In the genomic region with DNA sequence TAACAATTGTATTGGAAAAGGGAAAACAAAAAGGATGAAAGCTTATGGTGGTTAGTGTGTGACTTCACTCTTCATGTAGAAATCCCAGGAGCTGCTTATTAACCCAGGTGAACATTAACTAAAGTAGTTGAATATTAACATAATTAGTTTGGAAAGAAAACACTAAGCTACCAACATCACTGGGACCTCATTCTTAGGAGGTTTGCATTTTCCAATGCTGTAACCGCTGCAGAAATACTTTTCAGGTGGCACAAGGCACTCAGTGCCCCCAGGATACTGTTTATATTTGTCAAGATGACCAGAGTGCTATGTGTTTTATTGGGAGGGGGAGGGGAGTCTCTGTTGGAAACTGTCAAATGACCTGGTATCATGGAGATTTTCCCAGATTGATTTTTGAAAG, we compare ENCODE assay signal across 1 cellular context.
TF ChIP-seq lines count a peak whose summit lies in the region.

No MANE protein-coding gene starts in this region.

TF ChIP-seq in HepG2, 621 proteins besides CTCF, POLR2A, EP300 and RAD21 (continued from another document and continues in another):
- TF ChIP-seq GATAD2A (CRISPR knock-in tag; IDR thresholded peaks at IDR 0.05) (peak; percentile 85), CREM (IDR thresholded peaks at IDR 0.05) (0 out of 2 replicates have a peak, but pooled peaks have one; percentile 40), CREM (CRISPR knock-in tag; IDR thresholded peaks at IDR 0.05) (no peak), KLF6 (CRISPR knock-in tag; IDR thresholded peaks at IDR 0.05) (peak; percentile 76), TBX2 (CRISPR knock-in tag; IDR thresholded peaks at IDR 0.05; ENCODE audit: borderline replicate concordance) (peak; percentile 81), IRF2 (CRISPR knock-in tag; IDR thresholded peaks at IDR 0.05) (0 out of 2 replicates have a peak, but pooled peaks have one; percentile 36), ZFP90 (CRISPR knock-in tag; IDR thresholded peaks at IDR 0.05; ENCODE audit: borderline replicate concordance) (0 out of 2 replicates have a peak, but pooled peaks have one; percentile 52), HHEX (CRISPR knock-in tag; IDR thresholded peaks at IDR 0.05) (no peak), SIX1 (CRISPR knock-in tag; IDR thresholded peaks at IDR 0.05; ENCODE audit: borderline replicate concordance) (no peak), KLF12 (CRISPR knock-in tag; IDR thresholded peaks at IDR 0.05; ENCODE audit: borderline replicate concordance) (0 out of 2 replicates have a peak, but pooled peaks have one; percentile 31), HNRNPUL1 (IDR thresholded peaks at IDR 0.05; ENCODE audit: low read depth, low read length) (peak; percentile 96), ARNTL (CRISPR knock-in tag; IDR thresholded peaks at IDR 0.05) (peak; percentile 46; the same call in 1 of the 2 replicates), ZNF850 (CRISPR knock-in tag; conservative IDR thresholded peaks at IDR 0.05) (no peak), KLF16 (CRISPR knock-in tag; IDR thresholded peaks at IDR 0.05) (no peak), HOXA5 (CRISPR knock-in tag; IDR thresholded peaks at IDR 0.05) (peak; percentile 43; the same call in 1 of the 2 replicates), HDAC1 (CRISPR knock-in tag; IDR thresholded peaks at IDR 0.05) (no peak), SOX6 (IDR thresholded peaks at IDR 0.05) (no peak), SOX6 (CRISPR knock-in tag; IDR thresholded peaks at IDR 0.05) (peak; percentile 87)
- TF ChIP-seq, protein P1, sequence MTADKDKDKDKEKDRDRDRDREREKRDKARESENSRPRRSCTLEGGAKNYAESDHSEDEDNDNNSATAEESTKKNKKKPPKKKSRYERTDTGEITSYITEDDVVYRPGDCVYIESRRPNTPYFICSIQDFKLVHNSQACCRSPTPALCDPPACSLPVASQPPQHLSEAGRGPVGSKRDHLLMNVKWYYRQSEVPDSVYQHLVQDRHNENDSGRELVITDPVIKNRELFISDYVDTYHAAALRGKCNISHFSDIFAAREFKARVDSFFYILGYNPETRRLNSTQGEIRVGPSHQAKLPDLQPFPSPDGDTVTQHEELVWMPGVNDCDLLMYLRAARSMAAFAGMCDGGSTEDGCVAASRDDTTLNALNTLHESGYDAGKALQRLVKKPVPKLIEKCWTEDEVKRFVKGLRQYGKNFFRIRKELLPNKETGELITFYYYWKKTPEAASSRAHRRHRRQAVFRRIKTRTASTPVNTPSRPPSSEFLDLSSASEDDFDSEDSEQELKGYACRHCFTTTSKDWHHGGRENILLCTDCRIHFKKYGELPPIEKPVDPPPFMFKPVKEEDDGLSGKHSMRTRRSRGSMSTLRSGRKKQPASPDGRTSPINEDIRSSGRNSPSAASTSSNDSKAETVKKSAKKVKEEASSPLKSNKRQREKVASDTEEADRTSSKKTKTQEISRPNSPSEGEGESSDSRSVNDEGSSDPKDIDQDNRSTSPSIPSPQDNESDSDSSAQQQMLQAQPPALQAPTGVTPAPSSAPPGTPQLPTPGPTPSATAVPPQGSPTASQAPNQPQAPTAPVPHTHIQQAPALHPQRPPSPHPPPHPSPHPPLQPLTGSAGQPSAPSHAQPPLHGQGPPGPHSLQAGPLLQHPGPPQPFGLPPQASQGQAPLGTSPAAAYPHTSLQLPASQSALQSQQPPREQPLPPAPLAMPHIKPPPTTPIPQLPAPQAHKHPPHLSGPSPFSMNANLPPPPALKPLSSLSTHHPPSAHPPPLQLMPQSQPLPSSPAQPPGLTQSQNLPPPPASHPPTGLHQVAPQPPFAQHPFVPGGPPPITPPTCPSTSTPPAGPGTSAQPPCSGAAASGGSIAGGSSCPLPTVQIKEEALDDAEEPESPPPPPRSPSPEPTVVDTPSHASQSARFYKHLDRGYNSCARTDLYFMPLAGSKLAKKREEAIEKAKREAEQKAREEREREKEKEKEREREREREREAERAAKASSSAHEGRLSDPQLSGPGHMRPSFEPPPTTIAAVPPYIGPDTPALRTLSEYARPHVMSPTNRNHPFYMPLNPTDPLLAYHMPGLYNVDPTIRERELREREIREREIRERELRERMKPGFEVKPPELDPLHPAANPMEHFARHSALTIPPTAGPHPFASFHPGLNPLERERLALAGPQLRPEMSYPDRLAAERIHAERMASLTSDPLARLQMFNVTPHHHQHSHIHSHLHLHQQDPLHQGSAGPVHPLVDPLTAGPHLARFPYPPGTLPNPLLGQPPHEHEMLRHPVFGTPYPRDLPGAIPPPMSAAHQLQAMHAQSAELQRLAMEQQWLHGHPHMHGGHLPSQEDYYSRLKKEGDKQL (CRISPR knock-in tag; IDR thresholded peaks at IDR 0.05; ENCODE audit: low read depth) = peak; percentile 19; the same call in 1 of the 2 replicates
- TF ChIP-seq, protein P2, sequence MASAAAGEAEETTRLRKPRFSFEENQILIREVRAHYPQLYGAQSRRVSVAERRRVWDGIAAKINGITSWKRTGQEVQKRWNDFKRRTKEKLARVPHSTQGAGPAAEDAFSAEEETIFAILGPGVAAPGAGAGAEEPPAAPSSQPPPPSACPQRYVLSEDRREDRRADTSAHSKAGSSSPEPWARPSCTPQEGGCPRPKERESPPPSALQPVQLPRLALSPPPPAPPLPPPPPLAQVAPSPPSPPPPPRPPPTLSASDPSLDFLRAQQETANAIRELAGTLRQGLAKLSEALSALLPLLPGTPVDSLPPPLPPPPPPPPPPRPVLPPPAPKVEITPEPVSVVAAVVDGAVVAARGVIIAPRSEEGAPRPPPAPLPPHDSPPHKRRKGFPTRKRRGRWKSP (CRISPR knock-in tag; IDR thresholded peaks at IDR 0.05) = peak; percentile 43; the same call in 1 of the 2 replicates
- TF ChIP-seq, protein P3, sequence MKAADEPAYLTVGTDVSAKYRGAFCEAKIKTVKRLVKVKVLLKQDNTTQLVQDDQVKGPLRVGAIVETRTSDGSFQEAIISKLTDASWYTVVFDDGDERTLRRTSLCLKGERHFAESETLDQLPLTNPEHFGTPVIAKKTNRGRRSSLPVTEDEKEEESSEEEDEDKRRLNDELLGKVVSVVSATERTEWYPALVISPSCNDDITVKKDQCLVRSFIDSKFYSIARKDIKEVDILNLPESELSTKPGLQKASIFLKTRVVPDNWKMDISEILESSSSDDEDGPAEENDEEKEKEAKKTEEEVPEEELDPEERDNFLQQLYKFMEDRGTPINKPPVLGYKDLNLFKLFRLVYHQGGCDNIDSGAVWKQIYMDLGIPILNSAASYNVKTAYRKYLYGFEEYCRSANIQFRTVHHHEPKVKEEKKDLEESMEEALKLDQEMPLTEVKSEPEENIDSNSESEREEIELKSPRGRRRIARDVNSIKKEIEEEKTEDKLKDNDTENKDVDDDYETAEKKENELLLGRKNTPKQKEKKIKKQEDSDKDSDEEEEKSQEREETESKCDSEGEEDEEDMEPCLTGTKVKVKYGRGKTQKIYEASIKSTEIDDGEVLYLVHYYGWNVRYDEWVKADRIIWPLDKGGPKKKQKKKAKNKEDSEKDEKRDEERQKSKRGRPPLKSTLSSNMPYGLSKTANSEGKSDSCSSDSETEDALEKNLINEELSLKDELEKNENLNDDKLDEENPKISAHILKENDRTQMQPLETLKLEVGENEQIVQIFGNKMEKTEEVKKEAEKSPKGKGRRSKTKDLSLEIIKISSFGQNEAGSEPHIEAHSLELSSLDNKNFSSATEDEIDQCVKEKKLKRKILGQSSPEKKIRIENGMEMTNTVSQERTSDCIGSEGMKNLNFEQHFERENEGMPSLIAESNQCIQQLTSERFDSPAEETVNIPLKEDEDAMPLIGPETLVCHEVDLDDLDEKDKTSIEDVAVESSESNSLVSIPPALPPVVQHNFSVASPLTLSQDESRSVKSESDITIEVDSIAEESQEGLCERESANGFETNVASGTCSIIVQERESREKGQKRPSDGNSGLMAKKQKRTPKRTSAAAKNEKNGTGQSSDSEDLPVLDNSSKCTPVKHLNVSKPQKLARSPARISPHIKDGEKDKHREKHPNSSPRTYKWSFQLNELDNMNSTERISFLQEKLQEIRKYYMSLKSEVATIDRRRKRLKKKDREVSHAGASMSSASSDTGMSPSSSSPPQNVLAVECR (CRISPR knock-in tag; IDR thresholded peaks at IDR 0.05; ENCODE audit: borderline replicate concordance) = peak; percentile 15; the same call in 1 of the 2 replicates
- TF ChIP-seq, protein P4, sequence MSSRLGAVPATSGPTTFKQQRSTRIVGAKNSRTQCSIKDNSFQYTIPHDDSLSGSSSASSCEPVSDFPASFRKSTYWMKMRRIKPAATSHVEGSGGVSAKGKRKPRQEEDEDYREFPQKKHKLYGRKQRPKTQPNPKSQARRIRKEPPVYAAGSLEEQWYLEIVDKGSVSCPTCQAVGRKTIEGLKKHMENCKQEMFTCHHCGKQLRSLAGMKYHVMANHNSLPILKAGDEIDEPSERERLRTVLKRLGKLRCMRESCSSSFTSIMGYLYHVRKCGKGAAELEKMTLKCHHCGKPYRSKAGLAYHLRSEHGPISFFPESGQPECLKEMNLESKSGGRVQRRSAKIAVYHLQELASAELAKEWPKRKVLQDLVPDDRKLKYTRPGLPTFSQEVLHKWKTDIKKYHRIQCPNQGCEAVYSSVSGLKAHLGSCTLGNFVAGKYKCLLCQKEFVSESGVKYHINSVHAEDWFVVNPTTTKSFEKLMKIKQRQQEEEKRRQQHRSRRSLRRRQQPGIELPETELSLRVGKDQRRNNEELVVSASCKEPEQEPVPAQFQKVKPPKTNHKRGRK (CRISPR knock-in tag; IDR thresholded peaks at IDR 0.05) = no peak
- TF ChIP-seq, protein P5, sequence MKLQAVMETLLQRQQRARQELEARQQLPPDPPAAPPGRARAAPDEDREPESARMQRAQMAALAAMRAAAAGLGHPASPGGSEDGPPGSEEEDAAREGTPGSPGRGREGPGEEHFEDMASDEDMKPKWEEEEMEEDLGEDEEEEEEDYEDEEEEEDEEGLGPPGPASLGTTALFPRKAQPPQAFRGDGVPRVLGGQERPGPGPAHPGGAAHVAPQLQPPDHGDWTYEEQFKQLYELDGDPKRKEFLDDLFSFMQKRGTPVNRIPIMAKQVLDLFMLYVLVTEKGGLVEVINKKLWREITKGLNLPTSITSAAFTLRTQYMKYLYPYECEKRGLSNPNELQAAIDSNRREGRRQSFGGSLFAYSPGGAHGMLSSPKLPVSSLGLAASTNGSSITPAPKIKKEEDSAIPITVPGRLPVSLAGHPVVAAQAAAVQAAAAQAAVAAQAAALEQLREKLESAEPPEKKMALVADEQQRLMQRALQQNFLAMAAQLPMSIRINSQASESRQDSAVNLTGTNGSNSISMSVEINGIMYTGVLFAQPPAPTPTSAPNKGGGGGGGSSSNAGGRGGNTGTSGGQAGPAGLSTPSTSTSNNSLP (IDR thresholded peaks at IDR 0.05; ENCODE audit: low read depth, low read length) = peak; percentile 71
- TF ChIP-seq, protein P6, sequence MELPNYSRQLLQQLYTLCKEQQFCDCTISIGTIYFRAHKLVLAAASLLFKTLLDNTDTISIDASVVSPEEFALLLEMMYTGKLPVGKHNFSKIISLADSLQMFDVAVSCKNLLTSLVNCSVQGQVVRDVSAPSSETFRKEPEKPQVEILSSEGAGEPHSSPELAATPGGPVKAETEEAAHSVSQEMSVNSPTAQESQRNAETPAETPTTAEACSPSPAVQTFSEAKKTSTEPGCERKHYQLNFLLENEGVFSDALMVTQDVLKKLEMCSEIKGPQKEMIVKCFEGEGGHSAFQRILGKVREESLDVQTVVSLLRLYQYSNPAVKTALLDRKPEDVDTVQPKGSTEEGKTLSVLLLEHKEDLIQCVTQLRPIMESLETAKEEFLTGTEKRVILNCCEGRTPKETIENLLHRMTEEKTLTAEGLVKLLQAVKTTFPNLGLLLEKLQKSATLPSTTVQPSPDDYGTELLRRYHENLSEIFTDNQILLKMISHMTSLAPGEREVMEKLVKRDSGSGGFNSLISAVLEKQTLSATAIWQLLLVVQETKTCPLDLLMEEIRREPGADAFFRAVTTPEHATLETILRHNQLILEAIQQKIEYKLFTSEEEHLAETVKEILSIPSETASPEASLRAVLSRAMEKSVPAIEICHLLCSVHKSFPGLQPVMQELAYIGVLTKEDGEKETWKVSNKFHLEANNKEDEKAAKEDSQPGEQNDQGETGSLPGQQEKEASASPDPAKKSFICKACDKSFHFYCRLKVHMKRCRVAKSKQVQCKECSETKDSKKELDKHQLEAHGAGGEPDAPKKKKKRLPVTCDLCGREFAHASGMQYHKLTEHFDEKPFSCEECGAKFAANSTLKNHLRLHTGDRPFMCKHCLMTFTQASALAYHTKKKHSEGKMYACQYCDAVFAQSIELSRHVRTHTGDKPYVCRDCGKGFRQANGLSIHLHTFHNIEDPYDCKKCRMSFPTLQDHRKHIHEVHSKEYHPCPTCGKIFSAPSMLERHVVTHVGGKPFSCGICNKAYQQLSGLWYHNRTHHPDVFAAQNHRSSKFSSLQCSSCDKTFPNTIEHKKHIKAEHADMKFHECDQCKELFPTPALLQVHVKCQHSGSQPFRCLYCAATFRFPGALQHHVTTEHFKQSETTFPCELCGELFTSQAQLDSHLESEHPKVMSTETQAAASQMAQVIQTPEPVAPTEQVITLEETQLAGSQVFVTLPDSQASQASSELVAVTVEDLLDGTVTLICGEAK (IDR thresholded peaks at IDR 0.05) = no peak
- TF ChIP-seq, protein P6 (CRISPR knock-in tag; IDR thresholded peaks at IDR 0.05) = no peak
- TF ChIP-seq, protein P7, sequence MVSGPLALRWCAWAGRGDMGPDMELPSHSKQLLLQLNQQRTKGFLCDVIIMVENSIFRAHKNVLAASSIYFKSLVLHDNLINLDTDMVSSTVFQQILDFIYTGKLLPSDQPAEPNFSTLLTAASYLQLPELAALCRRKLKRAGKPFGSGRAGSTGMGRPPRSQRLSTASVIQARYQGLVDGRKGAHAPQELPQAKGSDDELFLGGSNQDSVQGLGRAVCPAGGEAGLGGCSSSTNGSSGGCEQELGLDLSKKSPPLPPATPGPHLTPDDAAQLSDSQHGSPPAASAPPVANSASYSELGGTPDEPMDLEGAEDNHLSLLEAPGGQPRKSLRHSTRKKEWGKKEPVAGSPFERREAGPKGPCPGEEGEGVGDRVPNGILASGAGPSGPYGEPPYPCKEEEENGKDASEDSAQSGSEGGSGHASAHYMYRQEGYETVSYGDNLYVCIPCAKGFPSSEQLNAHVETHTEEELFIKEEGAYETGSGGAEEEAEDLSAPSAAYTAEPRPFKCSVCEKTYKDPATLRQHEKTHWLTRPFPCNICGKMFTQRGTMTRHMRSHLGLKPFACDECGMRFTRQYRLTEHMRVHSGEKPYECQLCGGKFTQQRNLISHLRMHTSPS (CRISPR knock-in tag; IDR thresholded peaks at IDR 0.05; ENCODE audit: low read depth) = peak; percentile 78; the same call in 1 of the 2 replicates
